In the genomic region with DNA sequence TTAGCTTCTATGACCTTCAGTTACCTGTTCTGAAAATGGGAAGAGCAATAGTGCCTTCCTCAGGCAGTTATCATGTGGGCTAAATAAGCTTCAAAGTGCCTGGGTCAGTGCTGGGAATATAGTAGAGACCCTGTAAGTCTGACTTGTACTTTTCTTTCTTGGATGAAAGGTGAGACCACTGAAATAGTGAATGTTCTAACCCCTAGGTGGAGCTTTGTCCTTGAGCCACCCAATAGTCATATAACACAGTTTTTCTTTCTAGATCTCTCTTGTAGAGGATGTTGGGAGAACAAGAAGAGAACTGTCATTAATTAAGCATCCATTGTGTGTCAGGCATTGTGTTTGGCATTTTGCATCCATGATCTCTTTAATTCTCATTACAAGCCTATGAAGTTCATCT, we compare ENCODE assay signal across 1 cellular context.
TF ChIP-seq lines count a peak whose summit lies in the region.

No MANE protein-coding gene starts in this region.

TF ChIP-seq in HCT116, 20 proteins besides CTCF, POLR2A, EP300 and RAD21 (continued from another document):
- TF ChIP-seq, protein P1, sequence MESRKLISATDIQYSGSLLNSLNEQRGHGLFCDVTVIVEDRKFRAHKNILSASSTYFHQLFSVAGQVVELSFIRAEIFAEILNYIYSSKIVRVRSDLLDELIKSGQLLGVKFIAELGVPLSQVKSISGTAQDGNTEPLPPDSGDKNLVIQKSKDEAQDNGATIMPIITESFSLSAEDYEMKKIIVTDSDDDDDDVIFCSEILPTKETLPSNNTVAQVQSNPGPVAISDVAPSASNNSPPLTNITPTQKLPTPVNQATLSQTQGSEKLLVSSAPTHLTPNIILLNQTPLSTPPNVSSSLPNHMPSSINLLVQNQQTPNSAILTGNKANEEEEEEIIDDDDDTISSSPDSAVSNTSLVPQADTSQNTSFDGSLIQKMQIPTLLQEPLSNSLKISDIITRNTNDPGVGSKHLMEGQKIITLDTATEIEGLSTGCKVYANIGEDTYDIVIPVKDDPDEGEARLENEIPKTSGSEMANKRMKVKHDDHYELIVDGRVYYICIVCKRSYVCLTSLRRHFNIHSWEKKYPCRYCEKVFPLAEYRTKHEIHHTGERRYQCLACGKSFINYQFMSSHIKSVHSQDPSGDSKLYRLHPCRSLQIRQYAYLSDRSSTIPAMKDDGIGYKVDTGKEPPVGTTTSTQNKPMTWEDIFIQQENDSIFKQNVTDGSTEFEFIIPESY (IDR thresholded peaks at IDR 0.05; ENCODE audit: extremely low read depth, insufficient replicate concordance, low read length), result no peak
- no peak for TF ChIP-seq SRF (IDR thresholded peaks at IDR 0.05; ENCODE audit: low read depth)
- no peak for TF ChIP-seq EGR1 (IDR thresholded peaks at IDR 0.05; ENCODE audit: low read depth)
- TF ChIP-seq YY1 (IDR thresholded peaks at IDR 0.05; ENCODE audit: extremely low read depth, insufficient replicate concordance, low read depth, low read length), result no peak
- TF ChIP-seq, protein P2, sequence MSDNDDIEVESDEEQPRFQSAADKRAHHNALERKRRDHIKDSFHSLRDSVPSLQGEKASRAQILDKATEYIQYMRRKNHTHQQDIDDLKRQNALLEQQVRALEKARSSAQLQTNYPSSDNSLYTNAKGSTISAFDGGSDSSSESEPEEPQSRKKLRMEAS (IDR thresholded peaks at IDR 0.05), result no peak
